ENCODE assay signal across 19 cellular contexts in the genomic region with DNA sequence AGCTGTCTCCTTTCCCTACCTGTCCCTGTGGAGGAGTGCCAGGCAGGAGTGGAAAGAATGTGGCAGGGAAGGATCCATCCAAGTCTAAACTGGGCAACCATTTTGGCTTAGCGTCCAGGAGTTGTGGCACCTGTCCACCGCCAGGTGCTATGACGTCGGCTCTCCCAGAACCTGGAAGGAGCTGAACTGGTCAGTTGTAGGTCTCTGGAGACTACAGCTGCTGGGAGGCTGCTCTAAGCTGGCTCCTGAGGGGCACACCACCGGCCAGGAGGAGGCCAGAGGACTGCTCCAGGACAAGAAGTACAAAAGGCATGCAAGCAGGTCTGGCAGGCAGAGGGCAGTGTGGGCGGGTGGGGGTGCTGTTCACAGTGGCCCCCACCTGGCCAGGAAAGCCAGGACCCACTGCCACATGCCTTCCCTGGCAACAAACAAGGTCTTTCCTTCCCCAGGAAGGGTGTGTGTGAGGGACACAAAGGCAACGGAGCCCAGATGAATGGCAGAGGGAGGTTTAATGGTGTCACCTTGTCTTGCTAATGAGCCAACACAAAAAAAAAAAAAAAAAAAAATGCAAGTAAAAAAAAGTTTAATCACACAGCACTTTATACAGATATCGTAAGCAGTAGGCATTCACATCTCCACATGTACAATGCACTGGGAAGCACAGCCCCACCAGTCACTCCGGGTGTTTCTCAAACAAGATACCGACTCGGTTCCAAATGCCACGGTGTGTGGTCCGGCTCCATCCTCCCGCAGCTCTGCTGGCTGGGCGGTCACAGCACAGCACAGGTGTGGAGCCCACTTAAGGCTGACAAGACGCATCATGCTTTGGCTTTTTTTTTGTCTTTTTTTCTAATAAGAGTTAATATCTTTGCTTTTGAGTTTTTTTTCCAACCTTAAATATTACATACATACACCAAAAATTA. TPM values are rescaled to one million over a fixed set of nuclear protein-coding genes. Genes with fewer than 3 reads are reported as not detected.
DNase-seq lines count a peak whose midpoint lies in the region; ATAC-seq, FAIRE-seq and TF ChIP-seq lines count a peak whose summit lies in the region.
"Had no signal": no experiment of that assay in that cellular context is flagged by ENCODE, and none has a peak within 500 bp of the region (broad histone marks: within the 10 kb centered on the region; RNA-seq: fewer than 3 reads in every experiment).

No MANE protein-coding gene starts in this region.

- no peak overlapping the region for H3K4me3 ChIP-seq in GM23248
- H3K4me3 ChIP-seq in OCI-LY1 (ENCODE audit: low read depth, low read length, poor library complexity, severe bottlenecking): no peak overlapping the region
- H3K4me3 ChIP-seq in bronchial epithelial cell (ENCODE audit: low read depth, low read length): no peak overlapping the region
- H3K4me3 ChIP-seq in keratinocyte (ENCODE audit: control insufficient read depth in 2 of 3, extremely low read depth in 1 of 3, insufficient read depth in 2 of 3, low read depth in 1 of 3, low read length in 3 of 3): no peak overlapping the region
- H3K4me3 ChIP-seq: BLaER1 treated with 17β-estradiol and CSF1 and Interleukin-3, amounts not matched to agents 10 nM and 100 nM; MG63; mucosa of descending colon had no signal

- H3K4me1 ChIP-seq in GM23248 (ENCODE audit: insufficient read depth) (peaks cover 10% of the 10 kb centered on the region), OCI-LY1 (ENCODE audit: insufficient read depth, low read length, severe bottlenecking) (peaks cover 26% of the 10 kb centered on the region), keratinocyte (ENCODE audit: control insufficient read depth, extremely low read depth, insufficient read depth, low read length) (peaks cover 12% of the 10 kb centered on the region)

- H3K4me2 ChIP-seq in GM23248 (ENCODE audit: unreplicated experiment): no peak overlapping the region
- no peak overlapping the region for H3K4me2 ChIP-seq in OCI-LY1 (ENCODE audit: low read length)
- no peak overlapping the region for H3K4me2 ChIP-seq in keratinocyte (ENCODE audit: control insufficient read depth, extremely low read depth, insufficient read depth, low read depth, low read length)

- DNase-seq in GM23248 (peak; percentile 48), bronchial epithelial cell (ENCODE audit: low read depth) (no peak), keratinocyte (ENCODE audit: low read depth, low spot score) (no peak), GM13977 (ENCODE audit: low spot score) (no peak), NCI-H526 treated with DMSO at 0.1 percent for 48 hours (lab: John Stamatoyannopoulos, UW) (no peak), GM10248 (ENCODE audit: extremely low spot score) (no peak)
- DNase-seq: activated CD4-positive, alpha-beta T cell treated with anti-CD3 and anti-CD28 coated beads for 1 hour; caudate nucleus; DND-41; left cardiac atrium; MG63; mucosa of descending colon; NCI-H2029 treated with DMSO at 0.1 percent for 48 hours; NCI-H526; RPMI8226 had no signal

- POLR2A ChIA-PET in GM10248 (lab: Yijun Ruan, JAX): no interaction called here

- H3K79me2 ChIP-seq in GM23248 (ENCODE audit: insufficient read depth): peaks cover 37% of the 10 kb centered on the region
- no peaks in the 10 kb centered on the region for H3K79me2 ChIP-seq in OCI-LY1 (ENCODE audit: insufficient read depth, low read length)
- H3K79me2 ChIP-seq in keratinocyte (ENCODE audit: control insufficient read depth, insufficient read depth, low read length): peaks cover 34% of the 10 kb centered on the region
- H3K79me2 ChIP-seq: parathyroid adenoma had no signal

- dilution Hi-C loops in keratinocyte (cut with MboI; ENCODE audit: extremely low pct_ligation_motif_present, low sequenced_read_pairs): no loop called here

- no peaks in the 10 kb centered on the region for H3K27me3 ChIP-seq in GM23248 (replicated peaks; ENCODE audit: insufficient read depth)
- H3K27me3 ChIP-seq in OCI-LY1 (ENCODE audit: insufficient read depth, low read length): no peaks in the 10 kb centered on the region
- H3K27me3 ChIP-seq in bronchial epithelial cell (ENCODE audit: control insufficient read depth, insufficient read depth, low read length): no peaks in the 10 kb centered on the region
- H3K27me3 ChIP-seq in keratinocyte (ENCODE audit: control insufficient read depth, extremely low read depth, insufficient read depth, low read length): no peaks in the 10 kb centered on the region
- H3K27me3 ChIP-seq: MG63 had no signal

- H3K9me1 ChIP-seq in keratinocyte (ENCODE audit: control insufficient read depth, extremely low read depth, insufficient read depth, low read length): no peaks in the 10 kb centered on the region

- H3K9me3 ChIP-seq in GM23248 (ENCODE audit: low read depth) (no peaks in the 10 kb centered on the region), OCI-LY1 (ENCODE audit: low read length) (no peaks in the 10 kb centered on the region), keratinocyte (ENCODE audit: control insufficient read depth, low read depth, low read length) (no peaks in the 10 kb centered on the region)
- H3K9me3 ChIP-seq: BLaER1 treated with 17β-estradiol and CSF1 and Interleukin-3, amounts not matched to agents 10 nM and 100 nM; MG63; mucosa of descending colon had no signal

- H2AFZ ChIP-seq in GM23248 (no peak overlapping the region), OCI-LY1 (ENCODE audit: low read length) (no peak overlapping the region), keratinocyte (ENCODE audit: control insufficient read depth, low read length) (no peak overlapping the region)
- H2AFZ ChIP-seq: parathyroid adenoma had no signal

- TF ChIP-seq CTCF in OCI-LY1 (IDR thresholded peaks at IDR 0.05; ENCODE audit: low read length) (peak; percentile 10; the same call in 1 of the 2 replicates), bronchial epithelial cell (IDR thresholded peaks at IDR 0.05; ENCODE audit: insufficient read depth, low read length, severe bottlenecking) (peak; percentile 17), keratinocyte (optimal IDR thresholded peaks at IDR 0.05 in 1 of 3, IDR thresholded peaks at IDR 0.05 in 1 of 3, conservative IDR thresholded peaks at IDR 0.05 in 1 of 3; ENCODE audit: extremely low read depth in 1 of 3, insufficient read depth in 2 of 3, low read length in 3 of 3) (peak in 2 of 3 experiments; percentile 18 to 46), GM13977 (IDR thresholded peaks at IDR 0.05; ENCODE audit: extremely low read depth, insufficient read depth, missing control alignments) (no peak), GM10248 (IDR thresholded peaks at IDR 0.05; ENCODE audit: control extremely low read depth, extremely low read depth, low read depth, missing control alignments) (no peak)

- H3F3A ChIP-seq in GM23248 (ENCODE audit: insufficient read depth) (peaks cover 27% of the 10 kb centered on the region), OCI-LY1 (ENCODE audit: insufficient read depth, low read length) (no peaks in the 10 kb centered on the region)

- H4K20me1 ChIP-seq in GM23248 (ENCODE audit: insufficient read depth) (no peaks in the 10 kb centered on the region), OCI-LY1 (ENCODE audit: insufficient read depth, low read length) (no peaks in the 10 kb centered on the region), keratinocyte (ENCODE audit: control insufficient read depth, extremely low read depth, insufficient read depth, low read length) (peaks cover 5% of the 10 kb centered on the region)

- FAIRE-seq in bronchial epithelial cell (lab: Jason Lieb, UNC): no peak
- FAIRE-seq in keratinocyte (lab: Jason Lieb, UNC): no peak

- no peak for ATAC-seq in GM18498 (IDR thresholded peaks at IDR 0.05; ENCODE audit: unreplicated experiment)
- ATAC-seq: left cardiac atrium, mucosa of descending colon had no signal

- CTCF ChIA-PET in GM10248 (lab: Yijun Ruan, JAX): interaction anchor here (0.7 to 7.7 kb wide), 2 partner anchors 8 to 19 kb away, joined by 3 to 109 read pairs; no protein-coding TSS in a partner anchor

- H3K9me2 ChIP-seq in GM23248 (ENCODE audit: insufficient read depth) (no peaks in the 10 kb centered on the region), OCI-LY1 (ENCODE audit: low read depth, low read length) (no peaks in the 10 kb centered on the region)

- peaks cover 9% of the 10 kb centered on the region; the same call in 1 of the 2 replicates for H3K36me3 ChIP-seq in GM23248 (ENCODE audit: low read depth)
- no peaks in the 10 kb centered on the region; the same call in 1 of the 2 replicates for H3K36me3 ChIP-seq in OCI-LY1 (ENCODE audit: insufficient read depth, low read length)
- H3K36me3 ChIP-seq in bronchial epithelial cell (ENCODE audit: control insufficient read depth, insufficient read depth, low read length): peaks cover 19% of the 10 kb centered on the region
- peaks cover 20 to 33% of the 10 kb centered on the region in 2 experiments for H3K36me3 ChIP-seq in keratinocyte (ENCODE audit: control insufficient read depth in 2 of 2, extremely low read depth in 1 of 2, insufficient read depth in 2 of 2, low read length in 2 of 2)

- H3K9ac ChIP-seq in GM23248 (0 out of 2 replicates have a peak overlapping the region, but pooled peaks have one; percentile 24), OCI-LY1 (ENCODE audit: low read length) (no peak overlapping the region), keratinocyte (ENCODE audit: control insufficient read depth, extremely low read depth, insufficient read depth, low read length) (no peak overlapping the region)
- H3K9ac ChIP-seq: BLaER1 treated with 17β-estradiol and CSF1 and Interleukin-3, amounts not matched to agents 10 nM and 100 nM; parathyroid adenoma had no signal

- H3K27ac ChIP-seq in GM23248: peak overlapping the region; percentile 19
- H3K27ac ChIP-seq in OCI-LY1 (ENCODE audit: low read depth, low read length, poor library complexity, severe bottlenecking): no peak overlapping the region
- no peak overlapping the region for H3K27ac ChIP-seq in keratinocyte (ENCODE audit: control insufficient read depth, insufficient read depth, low read length)
- H3K27ac ChIP-seq: BLaER1 treated with 17β-estradiol and CSF1 and Interleukin-3, amounts not matched to agents 10 nM and 100 nM; parathyroid adenoma had no signal

- in situ Hi-C loops in GM23248 (cut with MboI): no loop called here
- in situ Hi-C loops in GM13977 (cut with MboI; ENCODE audit: low pct_unique_long_range_greater_than_20kb, low sequenced_read_pairs, unreplicated experiment): no loop called here

- WGBS in GM23248 (ENCODE audit: low coverage in 1 of 2, low lambda C conversion rate in 2 of 2, missing lambda C conversion rate in 2 of 2), 2 experiments: 78 to 80% methylated on average over 16 of the region's 16 CpGs

RNA-seq across cellular contexts. Expression of a gene that starts 4.8 kb away (rescaled TPM):
- 112 and 113 TPM in 2 replicates for total RNA-seq in GM23248 (2014; rRNA removed; shearing (Covaris generic))
- polyA plus RNA-seq in GM23248 (2016; fragmentation: Nextera tagmentation; extraction: Ambion mirVana): 69.2 and 72.3 TPM in 2 replicates
- 76.1 and 80.1 TPM in 2 replicates for total RNA-seq in bronchial epithelial cell
- polyA plus RNA-seq in keratinocyte: 50.2 to 113 TPM (median 84.7 TPM) in 3 replicates
- 4.9 TPM for polyA plus RNA-seq in keratinocyte (2011; ENCODE audit: low read depth)
- polyA plus RNA-seq in keratinocyte (2011; cell fraction: cytosol; rRNA removed): 41.7 and 116 TPM in 2 replicates
- polyA plus RNA-seq in keratinocyte (2011; cell fraction: nucleus; rRNA removed): 179 and 247 TPM in 2 replicates
- 23.9 and 135 TPM in 2 replicates for polyA plus RNA-seq in keratinocyte (2012; ENCODE audit: low replicate concordance)
- 27.7 to 97.1 TPM (median 35.6 TPM) in 3 replicates for polyA minus RNA-seq in keratinocyte
- polyA minus RNA-seq in keratinocyte (2011; cell fraction: cytosol; rRNA and poly(A)+ RNA removed): 66.0 TPM
- polyA minus RNA-seq in keratinocyte (2011; cell fraction: nucleus; rRNA and poly(A)+ RNA removed): 47.3 and 50.2 TPM in 2 replicates

RNA-seq across cellular contexts. Expression of a gene that starts 35.5 kb away (rescaled TPM):
- total RNA-seq in GM23248 (2014; rRNA removed; shearing (Covaris generic)): 44.5 and 53.2 TPM in 2 replicates
- polyA plus RNA-seq in GM23248 (2016; fragmentation: Nextera tagmentation; extraction: Ambion mirVana): 55.1 and 56.5 TPM in 2 replicates
- total RNA-seq in bronchial epithelial cell: 29.2 and 30.5 TPM in 2 replicates
- polyA plus RNA-seq in keratinocyte: 41.7 to 76.4 TPM (median 51.4 TPM) in 3 replicates
- polyA plus RNA-seq in keratinocyte (2011; ENCODE audit: low read depth): 10.8 TPM
- polyA plus RNA-seq in keratinocyte (2011; cell fraction: cytosol; rRNA removed): 44.7 and 45.1 TPM in 2 replicates
- polyA plus RNA-seq in keratinocyte (2011; cell fraction: nucleus; rRNA removed): 82.7 and 84.6 TPM in 2 replicates
- 29.8 and 39.2 TPM in 2 replicates for polyA plus RNA-seq in keratinocyte (2012; ENCODE audit: low replicate concordance)
- 26.4 to 62.1 TPM (median 61.3 TPM) in 3 replicates for polyA minus RNA-seq in keratinocyte
- 37.6 TPM for polyA minus RNA-seq in keratinocyte (2011; cell fraction: cytosol; rRNA and poly(A)+ RNA removed)
- 30.5 and 58.3 TPM in 2 replicates for polyA minus RNA-seq in keratinocyte (2011; cell fraction: nucleus; rRNA and poly(A)+ RNA removed)

Comparison
In these comparisons a context has a peak if more than half of its experiments do, and no peak if none do; other contexts are left out.
1. CTCF ChIP-seq: peak in OCI-LY1 (single experiment), bronchial epithelial cell (single experiment) and keratinocyte (2 of 3); none in GM13977 (single experiment) and GM10248 (single experiment).